In the genomic region with DNA sequence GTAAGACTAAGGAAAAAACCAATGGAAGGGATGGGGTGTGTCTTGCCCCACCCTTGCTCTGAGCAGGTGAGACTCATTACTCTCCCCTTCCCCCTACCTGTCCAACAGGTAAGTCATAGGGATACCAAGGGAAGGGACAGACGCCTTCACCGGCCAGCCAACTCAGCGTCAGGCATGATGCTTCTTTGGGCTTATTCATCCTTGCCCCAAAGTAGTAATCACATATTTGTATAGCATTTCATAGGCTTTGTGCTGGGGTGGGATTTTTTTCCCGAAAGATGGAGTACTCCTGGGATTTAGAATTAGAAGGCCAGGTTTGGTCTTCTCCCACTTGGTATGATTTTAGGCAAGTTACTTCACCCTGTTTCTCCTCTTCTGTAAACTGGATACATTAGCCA, we compare ENCODE assay signal across 9 cellular contexts.
DNase-seq lines count a peak whose midpoint lies in the region; ATAC-seq and TF ChIP-seq lines count a peak whose summit lies in the region.
"Had no signal": no experiment of that assay in that cellular context is flagged by ENCODE, and none has a peak within 500 bp of the region (broad histone marks: within the 10 kb centered on the region; RNA-seq: fewer than 3 reads in every experiment).

No MANE protein-coding gene starts in this region.

- no peaks in the 10 kb centered on the region for H3K9me3 ChIP-seq in BLaER1 treated with 17β-estradiol and CSF1 and Interleukin-3, amounts not matched to agents 10 nM and 100 nM (replicated peaks in 1 of 11)
- H3K9me3 ChIP-seq: MG63 had no signal

- H3K36me3 Mint-ChIP-seq in nephron progenitor cell (ENCODE audit: low read depth): peaks cover 4% of the 10 kb centered on the region

- no peak overlapping the region; a peak in 1 of 22 replicates for H3K27ac ChIP-seq in BLaER1 treated with 17β-estradiol and CSF1 and Interleukin-3, amounts not matched to agents 10 nM and 100 nM
- peak overlapping the region in 1 of 2 donors; percentile 58 for H3K27ac ChIP-seq in coronary artery

- H3K9me3 Mint-ChIP-seq in nephron progenitor cell: no peaks in the 10 kb centered on the region

- TF ChIP-seq CTCF in LNCaP clone FGC (IDR thresholded peaks at IDR 0.05; ENCODE audit: control insufficient read depth, extremely low read depth, insufficient read depth) (no peak), coronary artery (IDR thresholded peaks at IDR 0.05) (no peak), nephron progenitor cell (IDR thresholded peaks at IDR 0.05) (no peak)

- H3K27me3 ChIP-seq in BLaER1 treated with 17β-estradiol and CSF1 and Interleukin-3, amounts not matched to agents 10 nM and 100 nM: no peaks in the 10 kb centered on the region
- H3K27me3 ChIP-seq: MG63 had no signal

- H3K9ac ChIP-seq in BLaER1 treated with 17β-estradiol and CSF1 and Interleukin-3, amounts not matched to agents 10 nM and 100 nM: no peak overlapping the region

- peak overlapping the region; percentile 28 to 87 (median 77); a peak in 17 of 22 replicates for H3K4me2 ChIP-seq in BLaER1 treated with 17β-estradiol and CSF1 and Interleukin-3, amounts not matched to agents 10 nM and 100 nM

- peak overlapping the region; percentile 73 for H3K4me3 Mint-ChIP-seq in nephron progenitor cell

- H3K4me1 ChIP-seq in BLaER1 treated with 17β-estradiol and CSF1 and Interleukin-3, amounts not matched to agents 10 nM and 100 nM: peaks cover 66 to 85% (median 78%) of the 10 kb centered on the region in 10 experiments

- H3K4me1 Mint-ChIP-seq in nephron progenitor cell: peaks cover 49% of the 10 kb centered on the region

- peaks cover 11% of the 10 kb centered on the region for H3K27me3 Mint-ChIP-seq in nephron progenitor cell (ENCODE audit: low read depth, poor library complexity)

- DNase-seq in LNCaP clone FGC (ENCODE audit: low read depth) (no peak), coronary artery (ENCODE audit: low spot score) (peak; percentile 76), nephron progenitor cell (no peak), cortex of kidney (lab: John Stamatoyannopoulos, UW) (no peak)
- DNase-seq in stimulated activated CD4-positive, alpha-beta T cell treated with anti-CD3 and anti-CD28 coated beads, Interleukin-12 subunit alpha, Interleukin-12 subunit beta, amount 100 ng/mL, for 4 hours: no peak

- ATAC-seq in HG03342 (IDR thresholded peaks at IDR 0.05; ENCODE audit: unreplicated experiment) (no peak), GM18519 (IDR thresholded peaks at IDR 0.05; ENCODE audit: low FRiP score, unreplicated experiment) (no peak)

- no peak overlapping the region; a peak in 2 of 20 replicates for H3K4me3 ChIP-seq in BLaER1 treated with 17β-estradiol and CSF1 and Interleukin-3, amounts not matched to agents 10 nM and 100 nM
- H3K4me3 ChIP-seq in LNCaP clone FGC (ENCODE audit: low read depth, low read length): peak overlapping the region; percentile 41
- H3K4me3 ChIP-seq in coronary artery: no peak overlapping the region

- H4K20me1 ChIP-seq in BLaER1 treated with 17β-estradiol and CSF1 and Interleukin-3, amounts not matched to agents 10 nM and 100 nM: peaks cover 9 to 30% (median 21%) of the 10 kb centered on the region in 11 experiments; a peak in 21 of 22 replicates

- peaks cover 0 to 7% (median 0%) of the 10 kb centered on the region in 11 experiments; a peak in 2 of 22 replicates for H3K36me3 ChIP-seq in BLaER1 treated with 17β-estradiol and CSF1 and Interleukin-3, amounts not matched to agents 10 nM and 100 nM
- H3K36me3 ChIP-seq: MG63 had no signal

- no peak overlapping the region for H3K27ac Mint-ChIP-seq in nephron progenitor cell
